14 cellular contexts compared by ENCODE assay signal in genomic region chr12:3964404-3964803, GRCh38.
DNase-seq lines count a peak whose midpoint lies in the region; ATAC-seq and TF ChIP-seq lines count a peak whose summit lies in the region.
"Had no signal": no experiment of that assay in that cellular context is flagged by ENCODE, and none has a peak within 500 bp of the region (broad histone marks: within the 10 kb centered on the region; RNA-seq: fewer than 3 reads in every experiment).

No MANE protein-coding gene starts in this region.

- no peaks in the 10 kb centered on the region for H3K9me2 ChIP-seq in OCI-LY1 (ENCODE audit: low read depth, low read length)

- peak; percentile 43 for TF ChIP-seq CTCF in OCI-LY1 (IDR thresholded peaks at IDR 0.05; ENCODE audit: low read length)
- TF ChIP-seq CTCF in fibroblast of villous mesenchyme (IDR thresholded peaks at IDR 0.05; ENCODE audit: insufficient read depth, low read depth, low read length) = peak; percentile 12
- peak; percentile 20 for TF ChIP-seq CTCF in upper lobe of right lung (IDR thresholded peaks at IDR 0.05)

- H3K9ac ChIP-seq in OCI-LY1 (ENCODE audit: low read length) = no peak overlapping the region

- intact Hi-C loops in upper lobe of right lung (cut with DNase I) = no loop called here

- H3K4me3 ChIP-seq in OCI-LY1 (ENCODE audit: low read depth, low read length, poor library complexity, severe bottlenecking) (no peak overlapping the region), fibroblast of villous mesenchyme (ENCODE audit: low read depth, low read length) (no peak overlapping the region), upper lobe of right lung (no peak overlapping the region)

- H4K20me1 ChIP-seq in OCI-LY1 (ENCODE audit: insufficient read depth, low read length) = no peaks in the 10 kb centered on the region

- H3K27me3 ChIP-seq in OCI-LY1 (ENCODE audit: insufficient read depth, low read length) = no peaks in the 10 kb centered on the region
- H3K27me3 ChIP-seq in upper lobe of right lung = peaks cover 9% of the 10 kb centered on the region

- H3K4me1 ChIP-seq in OCI-LY1 (ENCODE audit: insufficient read depth, low read length, severe bottlenecking) (no peaks in the 10 kb centered on the region), upper lobe of right lung (no peaks in the 10 kb centered on the region)

- peak; percentile 35 for DNase-seq in stimulated activated CD4-positive, alpha-beta T cell treated with anti-CD3 and anti-CD28 coated beads, Interleukin-15, amount 100 ng/mL, for 24 hours
- no peak for DNase-seq in stimulated activated CD4-positive, alpha-beta T cell treated with anti-CD3 and anti-CD28 coated beads, Interleukin-4, amount 100 ng/mL, for 4 hours
- no peak for DNase-seq in fibroblast of villous mesenchyme (ENCODE audit: low read depth)
- DNase-seq in upper lobe of right lung = no peak
- DNase-seq in caudate nucleus (lab: John Stamatoyannopoulos, UW) = no peak
- DNase-seq: DMS153, GOT3, IMR-90, natural killer cell, SHP77 had no signal

- H3K36me3 ChIP-seq in OCI-LY1 (ENCODE audit: insufficient read depth, low read length) = no peaks in the 10 kb centered on the region
- H3K36me3 ChIP-seq in upper lobe of right lung = no peaks in the 10 kb centered on the region

- no peak overlapping the region for H3K4me2 ChIP-seq in OCI-LY1 (ENCODE audit: low read length)

- ATAC-seq in upper lobe of right lung (no peak), HG03108 (IDR thresholded peaks at IDR 0.05; ENCODE audit: unreplicated experiment) (no peak), GM18870 (IDR thresholded peaks at IDR 0.05; ENCODE audit: unreplicated experiment) (no peak)
- ATAC-seq: activated T-helper 17 cell treated with anti-CD3 and anti-CD28 coated beads, Interleukin-2, amount 50 U/mL, for 72 hours; natural killer cell had no signal

- H3K27ac ChIP-seq in OCI-LY1 (ENCODE audit: low read depth, low read length, poor library complexity, severe bottlenecking) (no peak overlapping the region), upper lobe of right lung (no peak overlapping the region), caudate nucleus (ENCODE audit: low read depth, low read length) (no peak overlapping the region)

- H2AFZ ChIP-seq in OCI-LY1 (ENCODE audit: low read length) = no peak overlapping the region

- no peaks in the 10 kb centered on the region for H3K79me2 ChIP-seq in OCI-LY1 (ENCODE audit: insufficient read depth, low read length)

- H3F3A ChIP-seq in OCI-LY1 (ENCODE audit: insufficient read depth, low read length) = no peaks in the 10 kb centered on the region

- no peaks in the 10 kb centered on the region for H3K9me3 ChIP-seq in OCI-LY1 (ENCODE audit: low read length)
- no peaks in the 10 kb centered on the region for H3K9me3 ChIP-seq in upper lobe of right lung
